29 cellular contexts compared by ENCODE assay signal in the genomic region with DNA sequence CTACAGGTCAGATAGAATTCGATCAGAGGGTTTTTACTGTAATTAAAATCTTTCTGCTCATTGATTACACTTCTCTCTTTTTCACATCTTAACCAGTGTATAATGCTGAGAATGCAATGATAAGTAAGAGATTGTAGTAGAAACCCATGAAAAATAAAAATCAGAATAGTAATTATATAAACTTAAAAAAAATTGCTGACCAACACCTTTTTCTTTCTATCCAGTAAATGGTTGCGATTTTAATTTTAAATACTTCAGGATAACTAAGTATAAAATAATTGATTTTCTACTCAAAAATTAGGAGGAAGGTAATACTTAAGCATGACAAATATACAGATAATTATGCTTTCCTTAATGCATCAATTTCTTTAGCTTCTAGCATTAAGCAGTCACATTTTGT.
"Had no signal": no experiment of that assay in that cellular context is flagged by ENCODE, and none has a peak within 500 bp of the region (broad histone marks: within the 10 kb centered on the region; RNA-seq: fewer than 3 reads in every experiment).

No MANE protein-coding gene starts in this region.

- H3K36me3 ChIP-seq: breast epithelium, cardiac muscle cell had no signal

- H3K9me3 ChIP-seq: body of pancreas, breast epithelium had no signal

- H3K27me3 ChIP-seq: body of pancreas, breast epithelium, cardiac muscle cell, dorsolateral prefrontal cortex had no signal

- ATAC-seq: activated T-cell treated with anti-CD3 and anti-CD28 coated beads, Interleukin-2, amount 50 U/mL, for 72 hours; body of pancreas; esophagus mucosa; WTC11 had no signal

- FAIRE-seq: frontal cortex had no signal

- H3K4me3 ChIP-seq: body of pancreas, breast epithelium, cardiac muscle cell, coronary artery, dorsolateral prefrontal cortex had no signal

- H3K27ac ChIP-seq: body of pancreas, breast epithelium, cardiac muscle cell, coronary artery, dorsolateral prefrontal cortex, VCaP had no signal

- DNase-seq: activated CD4-positive, alpha-beta memory T cell treated with anti-CD3 and anti-CD28 coated beads, Interleukin-2, amount 10 ng/mL, durations not matched to agents 7 days and 5 days; activated CD4-positive, alpha-beta T cell treated with anti-CD3 and anti-CD28 coated beads for 1 hour; activated CD4-positive, alpha-beta T cell treated with anti-CD3 and anti-CD28 coated beads for 4 hours; activated CD4-positive, alpha-beta T cell treated with anti-CD3 and anti-CD28 coated beads, Interleukin-2, amount 10 ng/mL, durations not matched to agents 7 days and 5 days; activated CD4-positive, alpha-beta T cell treated with anti-CD3 and anti-CD28 coated beads, Interleukin-2, amount 50 U/mL, for 4 hours; activated CD8-positive, alpha-beta memory T cell treated with anti-CD3 and anti-CD28 coated beads, Interleukin-2, amount 50 U/mL, for 48 hours; activated gamma-delta T cell; activated naive CD4-positive, alpha-beta T cell treated with anti-CD3 and anti-CD28 coated beads, Interleukin-2, amount 50 U/mL, for 16 hours; activated naive CD4-positive, alpha-beta T cell treated with Interleukin-2 at 50 U/mL for 16 hours; activated T-cell treated with anti-CD3 and anti-CD28 coated beads for 4 hours; activated T-cell treated with anti-CD3 and anti-CD28 coated beads, Interleukin-2, amount 50 U/mL, for 24 hours; activated T-cell treated with anti-CD3 and anti-CD28 coated beads, Interleukin-2, amount 50 U/mL, for 72 hours; amniotic stem cell; anterior cingulate cortex; body of pancreas; dorsolateral prefrontal cortex; effector memory CD4-positive, alpha-beta T cell; endodermal cell; foreskin fibroblast; head of caudate nucleus; hippocampal formation; T-helper 2 cell had no signal

- H3K4me1 ChIP-seq: body of pancreas, breast epithelium had no signal
